Comparison of ENCODE assay signal across 19 cellular contexts in the genomic region with DNA sequence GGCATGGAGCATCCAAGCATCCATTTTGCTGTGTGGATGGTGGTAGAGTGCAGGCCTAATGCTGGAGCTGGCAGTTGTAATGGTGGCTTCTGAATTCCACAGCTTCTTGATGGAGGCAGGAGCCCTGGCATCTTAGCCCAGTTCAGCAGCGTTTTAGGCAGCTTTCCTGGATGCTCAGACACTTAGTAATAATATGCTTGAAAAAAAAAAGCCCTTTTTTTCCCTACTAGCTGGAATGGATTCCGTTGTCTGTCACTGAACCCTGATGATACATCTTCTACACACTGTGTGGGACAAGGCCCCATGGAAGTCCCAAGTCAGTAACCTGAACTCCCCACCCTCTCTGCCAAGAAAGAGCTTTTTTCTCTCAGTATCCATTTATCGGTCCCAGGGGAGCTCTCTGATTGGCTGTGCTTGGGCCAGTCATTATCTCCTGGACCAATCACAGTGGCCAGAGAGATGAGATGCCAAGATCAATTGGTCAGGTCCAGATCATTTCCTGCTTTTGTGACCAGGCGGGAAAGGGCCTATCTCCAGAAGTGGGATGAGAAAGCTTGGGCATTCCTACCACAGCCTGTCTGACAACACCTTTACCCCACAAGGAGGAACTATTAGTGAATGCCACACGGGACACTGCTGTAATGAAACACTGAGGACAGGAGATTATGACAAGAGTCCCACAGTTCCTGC.
"Had no signal": no experiment of that assay in that cellular context is flagged by ENCODE, and none has a peak within 500 bp of the region (broad histone marks: within the 10 kb centered on the region; RNA-seq: fewer than 3 reads in every experiment).

No MANE protein-coding gene starts in this region.

- H3K9me3 ChIP-seq: pancreas, testis had no signal

- H3K27ac Mint-ChIP-seq: activated naive CD8-positive, alpha-beta T cell treated with anti-CD3 and anti-CD28 coated beads for 36 hours; immature natural killer cell; stimulated activated effector memory CD8-positive, alpha-beta T cell treated with anti-CD3 and anti-CD28 coated beads, Interleukin-12 subunit alpha, Interleukin-12 subunit beta, amount 100 ng/mL, for 72 hours had no signal

- H3K27ac ChIP-seq: body of pancreas, heart right ventricle, left ventricle myocardium inferior, pancreas, testis, upper lobe of left lung had no signal

- H3K27me3 Mint-ChIP-seq: activated naive CD8-positive, alpha-beta T cell treated with anti-CD3 and anti-CD28 coated beads for 36 hours had no signal

- DNase-seq: activated CD4-positive, alpha-beta T cell treated with anti-CD3 and anti-CD28 coated beads for 1 hour; activated CD4-positive, alpha-beta T cell treated with anti-CD3 and anti-CD28 coated beads, Interleukin-2, amount 50 U/mL, for 48 hours; activated naive CD4-positive, alpha-beta T cell; activated naive CD8-positive, alpha-beta T cell treated with anti-CD3 and anti-CD28 coated beads for 36 hours; amniotic stem cell; body of pancreas; caudate nucleus; heart right ventricle; immature natural killer cell; kidney glomerular epithelial cell; left ventricle myocardium inferior; mammary epithelial cell; pancreas; stimulated activated CD4-positive, alpha-beta T cell treated with anti-CD3 and anti-CD28 coated beads, Interleukin-4, amount 100 ng/mL, for 24 hours; T-helper 1 cell; testis; upper lobe of left lung had no signal

- ATAC-seq: body of pancreas, heart right ventricle, pancreas, sciatic nerve had no signal

- H3K36me3 ChIP-seq: pancreas had no signal

- H3K4me3 ChIP-seq: body of pancreas, heart right ventricle, left ventricle myocardium inferior, pancreas, testis, upper lobe of left lung had no signal

- H3K27me3 ChIP-seq: body of pancreas, heart right ventricle, pancreas, testis, upper lobe of left lung had no signal

- H3K4me1 Mint-ChIP-seq: activated naive CD8-positive, alpha-beta T cell treated with anti-CD3 and anti-CD28 coated beads for 36 hours; immature natural killer cell had no signal

- H3K9me3 Mint-ChIP-seq: stimulated activated effector memory CD8-positive, alpha-beta T cell treated with anti-CD3 and anti-CD28 coated beads, Interleukin-12 subunit alpha, Interleukin-12 subunit beta, amount 100 ng/mL, for 72 hours had no signal

- H3K4me3 Mint-ChIP-seq: activated naive CD8-positive, alpha-beta T cell treated with anti-CD3 and anti-CD28 coated beads for 36 hours; immature natural killer cell; stimulated activated effector memory CD8-positive, alpha-beta T cell treated with anti-CD3 and anti-CD28 coated beads, Interleukin-12 subunit alpha, Interleukin-12 subunit beta, amount 100 ng/mL, for 72 hours had no signal
